Comparison of ENCODE assay signal across 8 cellular contexts in the genomic region with DNA sequence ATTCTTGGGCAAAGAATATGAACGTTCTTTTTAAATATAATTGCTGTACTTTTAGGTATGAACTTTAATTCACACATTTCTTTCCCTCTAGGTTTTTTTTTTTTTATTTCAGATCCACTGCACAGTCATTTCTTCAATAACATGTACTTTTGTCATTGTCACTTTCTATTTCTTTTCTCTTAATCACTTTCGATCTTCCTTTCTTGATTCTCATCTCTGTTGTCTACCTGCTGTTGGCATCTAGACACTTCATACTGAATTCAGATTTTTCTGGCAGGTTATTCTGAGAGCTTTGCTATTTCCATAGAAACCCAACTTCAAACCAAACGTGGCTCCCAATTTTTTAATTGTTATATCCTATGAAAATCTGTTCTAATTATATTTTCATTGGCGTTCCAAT.
"Had no signal": no experiment of that assay in that cellular context is flagged by ENCODE, and none has a peak within 500 bp of the region (broad histone marks: within the 10 kb centered on the region; RNA-seq: fewer than 3 reads in every experiment).

No MANE protein-coding gene starts in this region.

- H3K4me3 ChIP-seq: GM23338, K562 had no signal

- DNase-seq: H9, HCEC 1CT, IMR-90 had no signal

- H3K4me3 Mint-ChIP-seq: GM23338, H9 had no signal

- FAIRE-seq: H1, H54, HTR-8/SVneo, K562 had no signal

- H3K4me2 ChIP-seq: GM23338 had no signal

- H3K27ac Mint-ChIP-seq: GM23338, H9 had no signal

- ATAC-seq: GM23338, K562 had no signal
